Comparison of ENCODE assay signal across 22 cellular contexts in the genomic region with DNA sequence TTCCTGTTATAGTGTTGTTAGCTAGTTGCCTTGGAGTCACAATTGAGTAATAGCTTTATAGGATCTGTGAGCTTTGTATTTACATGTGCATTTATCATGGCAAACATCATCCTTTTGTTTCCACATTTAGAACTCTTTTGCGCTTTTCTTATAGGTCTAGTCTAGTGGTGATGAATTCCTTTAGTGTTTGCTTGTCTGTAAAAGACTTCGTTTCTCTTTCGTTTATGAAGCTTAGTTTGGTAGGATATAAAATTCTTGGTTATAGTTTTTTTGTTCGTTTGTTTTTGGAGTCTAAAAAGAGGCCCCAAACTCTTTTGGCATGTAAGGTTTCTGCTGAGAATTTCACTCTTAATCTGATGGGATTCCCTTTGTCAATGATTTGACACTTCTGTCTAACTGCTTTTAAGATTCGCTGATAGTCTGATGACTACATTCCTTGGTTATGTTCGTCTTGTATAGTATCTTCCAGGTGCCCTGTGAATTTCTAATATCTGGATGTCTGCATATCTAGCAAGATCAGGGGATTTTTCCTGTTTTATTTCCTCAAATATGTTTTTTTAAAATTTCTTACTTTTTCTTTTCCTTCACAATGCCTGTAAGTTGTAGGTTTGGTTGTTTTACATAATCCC.
"Had no signal": no experiment of that assay in that cellular context is flagged by ENCODE, and none has a peak within 500 bp of the region (broad histone marks: within the 10 kb centered on the region; RNA-seq: fewer than 3 reads in every experiment).

No MANE protein-coding gene starts in this region.

- DNase-seq: activated CD4-positive, alpha-beta T cell treated with anti-CD3 and anti-CD28 coated beads for 48 hours; activated CD4-positive, alpha-beta T cell treated with anti-CD3 and anti-CD28 coated beads, Interleukin-2, amount 50 U/mL, for 4 hours; activated CD4-positive, CD25-positive, alpha-beta regulatory T cell treated with anti-CD3 and anti-CD28 coated beads, Interleukin-2, amount 50 U/mL, for 72 hours; activated CD8-positive, alpha-beta T cell treated with anti-CD3 and anti-CD28 coated beads, Interleukin-2, amount 10 ng/mL, durations not matched to agents 7 days and 5 days; activated effector memory CD4-positive, alpha-beta T cell treated with Interleukin-2 at 50 U/mL for 16 hours; activated naive CD4-positive, alpha-beta T cell; activated T-cell treated with anti-CD3 and anti-CD28 coated beads, Interleukin-2, amount 50 U/mL, for 24 hours; aorta; caudate nucleus; NCI-H1105 treated with DMSO at 0.1 percent for 48 hours; NCI-H1436 treated with DMSO at 0.1 percent for 48 hours; NCI-H187; NCI-H2081; NCI-H446; NCI-H524; Peyer's patch; Right ventricle myocardium superior had no signal

- H3K27ac Mint-ChIP-seq: activated CD8-positive, alpha-beta T cell treated with anti-CD3 and anti-CD28 coated beads, Interleukin-2, amount 10 ng/mL, durations not matched to agents 7 days and 5 days; activated naive CD4-positive, alpha-beta T cell treated with anti-CD3 and anti-CD28 coated beads, Interleukin-2, amount 50 U/mL, for 24 hours; activated T-cell treated with anti-CD3 and anti-CD28 coated beads, Interleukin-2, amount 50 U/mL, for 24 hours; activated T-helper 1 cell treated with anti-CD3 and anti-CD28 coated beads, Interleukin-12 subunit alpha, Interleukin-12 subunit beta, Interleukin-2, Interleukin-4 antibody, amounts not matched to agents 30 ng/mL and 10 ng/mL and 1 ng/mL, durations not matched to agents 14 hours and 24 hours and 36 hours; T-helper 1 cell treated with Interleukin-12 subunit alpha and Interleukin-12 subunit beta and Interleukin-4 antibody, amounts not matched to agents 30 μg/mL and 1 μg/mL, for 36 hours had no signal

- H3K27me3 Mint-ChIP-seq: activated naive CD4-positive, alpha-beta T cell treated with anti-CD3 and anti-CD28 coated beads, Interleukin-2, amount 50 U/mL, for 24 hours; activated T-cell treated with anti-CD3 and anti-CD28 coated beads, Interleukin-2, amount 50 U/mL, for 24 hours had no signal

- H3K4me3 Mint-ChIP-seq: activated CD8-positive, alpha-beta T cell treated with anti-CD3 and anti-CD28 coated beads, Interleukin-2, amount 10 ng/mL, durations not matched to agents 7 days and 5 days; activated naive CD4-positive, alpha-beta T cell treated with anti-CD3 and anti-CD28 coated beads, Interleukin-2, amount 50 U/mL, for 24 hours; activated T-cell treated with anti-CD3 and anti-CD28 coated beads, Interleukin-2, amount 50 U/mL, for 24 hours; activated T-helper 1 cell treated with anti-CD3 and anti-CD28 coated beads, Interleukin-12 subunit alpha, Interleukin-12 subunit beta, Interleukin-2, Interleukin-4 antibody, amounts not matched to agents 30 ng/mL and 10 ng/mL and 1 ng/mL, durations not matched to agents 14 hours and 24 hours and 36 hours; T-helper 1 cell treated with Interleukin-12 subunit alpha and Interleukin-12 subunit beta and Interleukin-4 antibody, amounts not matched to agents 30 μg/mL and 1 μg/mL, for 36 hours had no signal

- H3K4me1 ChIP-seq: breast epithelium had no signal

- H3K27me3 ChIP-seq: breast epithelium, Peyer's patch had no signal

- H3K9me3 Mint-ChIP-seq: activated naive CD4-positive, alpha-beta T cell treated with anti-CD3 and anti-CD28 coated beads, Interleukin-2, amount 50 U/mL, for 24 hours had no signal

- ATAC-seq: activated CD8-positive, alpha-beta T cell treated with anti-CD3 and anti-CD28 coated beads, Interleukin-2, amount 10 ng/mL, durations not matched to agents 7 days and 5 days had no signal

- H3K36me3 ChIP-seq: breast epithelium, Peyer's patch had no signal

- H3K9me3 ChIP-seq: Peyer's patch had no signal

- H3K4me3 ChIP-seq: breast epithelium, Peyer's patch had no signal

- H3K27ac ChIP-seq: breast epithelium, Peyer's patch, RWPE1 had no signal
